12 cellular contexts compared by ENCODE assay signal in the genomic region with DNA sequence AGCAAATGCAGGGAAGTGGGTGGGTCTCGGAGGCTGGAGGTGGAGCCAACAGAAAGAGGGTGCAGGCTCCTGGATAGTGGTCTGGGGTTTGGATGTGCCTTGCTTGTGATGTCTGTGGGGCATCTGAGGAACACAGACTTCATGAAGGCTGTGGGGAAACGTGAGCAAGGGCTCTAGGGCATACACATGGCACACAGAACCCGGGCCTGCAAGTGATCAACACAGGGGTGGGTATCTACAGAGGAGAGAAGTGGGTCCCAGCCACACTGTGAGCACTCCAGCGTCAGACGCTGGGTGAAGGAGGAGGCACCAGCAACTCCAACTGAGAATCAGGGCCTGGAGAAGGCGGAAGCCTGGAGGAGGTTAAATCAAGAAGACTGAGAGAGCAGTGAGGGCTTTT. TPM values are rescaled to one million over a fixed set of nuclear protein-coding genes. Genes with fewer than 3 reads are reported as not detected.
DNase-seq lines count a peak whose midpoint lies in the region; ATAC-seq and TF ChIP-seq lines count a peak whose summit lies in the region.
"Had no signal": no experiment of that assay in that cellular context is flagged by ENCODE, and none has a peak within 500 bp of the region (broad histone marks: within the 10 kb centered on the region; RNA-seq: fewer than 3 reads in every experiment).

No MANE protein-coding gene starts in this region.

- H3K36me3 ChIP-seq in CD8-positive, alpha-beta memory T cell (ENCODE audit: insufficient read depth, low read length): no peaks in the 10 kb centered on the region
- peaks cover 8 to 49% of the 10 kb centered on the region in 2 donors for H3K36me3 ChIP-seq in neuronal stem cell (replicated peaks in 1 of 2; ENCODE audit: control insufficient read depth in 2 of 2, insufficient read depth in 2 of 2, low read length in 2 of 2)
- H3K36me3 ChIP-seq in mesendoderm (ENCODE audit: control insufficient read depth, insufficient read depth, low read length): peaks cover 5% of the 10 kb centered on the region

- no peak overlapping the region for H4K5ac ChIP-seq in mesendoderm (ENCODE audit: low read length)

- H3K9ac ChIP-seq in neuronal stem cell (ENCODE audit: low read depth, low read length, poor library complexity) (no peak overlapping the region), mesendoderm (ENCODE audit: low read length) (no peak overlapping the region)

- H3K18ac ChIP-seq in neuronal stem cell (ENCODE audit: low read length) (no peak overlapping the region), mesendoderm (ENCODE audit: low read length) (no peak overlapping the region)

- H3K9me3 ChIP-seq in CD8-positive, alpha-beta memory T cell (ENCODE audit: low read length): no peaks in the 10 kb centered on the region
- H3K9me3 ChIP-seq in neuronal stem cell (replicated peaks in 1 of 2; ENCODE audit: control insufficient read depth in 2 of 2, insufficient read depth in 1 of 2, low read depth in 1 of 2, low read length in 2 of 2): peaks cover 0 to 6% of the 10 kb centered on the region in 2 donors

- H3K56ac ChIP-seq in mesendoderm (ENCODE audit: low read length): no peak overlapping the region

- H2BK5ac ChIP-seq in neuronal stem cell (ENCODE audit: low read length) (no peak overlapping the region), mesendoderm (ENCODE audit: low read length) (no peak overlapping the region)

- H4K8ac ChIP-seq in neuronal stem cell (ENCODE audit: low read depth, low read length): no peak overlapping the region
- no peak overlapping the region for H4K8ac ChIP-seq in mesendoderm (ENCODE audit: low read depth, low read length)

- no peak overlapping the region for H2BK15ac ChIP-seq in neuronal stem cell (ENCODE audit: low read length)
- no peak overlapping the region for H2BK15ac ChIP-seq in mesendoderm (replicated peaks; ENCODE audit: low read depth)

- ATAC-seq in HG02763 (IDR thresholded peaks at IDR 0.05; ENCODE audit: unreplicated experiment): no peak
- no peak for ATAC-seq in GM18861 (IDR thresholded peaks at IDR 0.05; ENCODE audit: unreplicated experiment)
- ATAC-seq: left colon had no signal

- no peaks in the 10 kb centered on the region for H3K27me3 Mint-ChIP-seq in CD8-positive, alpha-beta memory T cell
- H3K27me3 Mint-ChIP-seq in IgD-negative memory B cell (peaks cover 2% of the 10 kb centered on the region), brain (peaks cover 4% of the 10 kb centered on the region)

- no peaks in the 10 kb centered on the region for H3K27me3 ChIP-seq in CD8-positive, alpha-beta memory T cell (ENCODE audit: insufficient read depth, low read length, poor library complexity, severe bottlenecking)
- H3K27me3 ChIP-seq in neuronal stem cell (ENCODE audit: control insufficient read depth in 3 of 3, insufficient read depth in 3 of 3, low read depth in 1 of 3, low read length in 3 of 3) (peaks cover 0 to 22% (median 0%) of the 10 kb centered on the region in 3 experiments), mesendoderm (ENCODE audit: insufficient read depth, low read length, poor library complexity) (no peaks in the 10 kb centered on the region)

- H3K14ac ChIP-seq in neuronal stem cell (ENCODE audit: low read length): no peak overlapping the region

- no peak overlapping the region for H3K27ac ChIP-seq in CD8-positive, alpha-beta memory T cell (ENCODE audit: low read depth, low read length)
- H3K27ac ChIP-seq in neuronal stem cell (replicated peaks; ENCODE audit: low read length) (no peak overlapping the region), mesendoderm (ENCODE audit: low read depth, low read length) (no peak overlapping the region)
- H3K27ac ChIP-seq: epithelial cell of prostate had no signal

- H3K4ac ChIP-seq in neuronal stem cell (ENCODE audit: low read length): no peak overlapping the region
- no peak overlapping the region for H3K4ac ChIP-seq in mesendoderm (ENCODE audit: low read depth, low read length)

- POLR2A ChIA-PET in CD8-positive, alpha-beta memory T cell (lab: Charles Lee): interaction anchor here (2.4 kb wide), 1 partner anchor 9 kb away, joined by 12 read pairs; a partner anchor contains a TSS

- H3K36me3 Mint-ChIP-seq in CD8-positive, alpha-beta memory T cell: peaks cover 0 to 12% (median 0%) of the 10 kb centered on the region in 3 donors
- H3K36me3 Mint-ChIP-seq in IgD-negative memory B cell: peaks cover 3% of the 10 kb centered on the region
- no peaks in the 10 kb centered on the region for H3K36me3 Mint-ChIP-seq in brain

- CTCF ChIA-PET in CD8-positive, alpha-beta memory T cell (lab: Charles Lee): no interaction called here

- no peak overlapping the region for H2BK12ac ChIP-seq in neuronal stem cell (ENCODE audit: low read length)

- no peak overlapping the region for H3K4me3 ChIP-seq in CD8-positive, alpha-beta memory T cell (ENCODE audit: low read length)
- H3K4me3 ChIP-seq in neuronal stem cell (ENCODE audit: low read length in 2 of 2): no peak overlapping the region
- no peak overlapping the region for H3K4me3 ChIP-seq in mesendoderm (ENCODE audit: low read length)

- peaks cover 2% of the 10 kb centered on the region for H3K79me1 ChIP-seq in neuronal stem cell (ENCODE audit: low read depth, low read length)
- no peaks in the 10 kb centered on the region for H3K79me1 ChIP-seq in mesendoderm (ENCODE audit: low read length)

- H2BK120ac ChIP-seq in neuronal stem cell (ENCODE audit: low read depth, low read length) (no peak overlapping the region), mesendoderm (ENCODE audit: low read depth, low read length) (no peak overlapping the region)

- H3K4me2 ChIP-seq in neuronal stem cell (ENCODE audit: insufficient read depth, low read length, poor library complexity, severe bottlenecking) (no peak overlapping the region), mesendoderm (ENCODE audit: low read length) (no peak overlapping the region)

- H2AK5ac ChIP-seq in neuronal stem cell (ENCODE audit: low read depth, low read length) (no peak overlapping the region), mesendoderm (ENCODE audit: low read length) (no peak overlapping the region)

- DNase-seq in CD8-positive, alpha-beta memory T cell: no peak
- DNase-seq in neuronal stem cell (ENCODE audit: low spot score) (no peak), mesendoderm (no peak)
- DNase-seq: DMS 273 treated with DMSO at 0.1 percent for 48 hours, KBM-7, NCI-H187 treated with DMSO at 0.1 percent for 48 hours had no signal

- H3K4me3 Mint-ChIP-seq in CD8-positive, alpha-beta memory T cell: peak overlapping the region; percentile 48 to 89 (median 68)
- H3K4me3 Mint-ChIP-seq in IgD-negative memory B cell (peak overlapping the region; percentile 30 to 99 (median 46)), brain (peak overlapping the region in 3 of 5 experiments; percentile 42 to 99 (median 71))

- no peaks in the 10 kb centered on the region for H3K79me2 ChIP-seq in mesendoderm (ENCODE audit: control insufficient read depth, insufficient read depth, low read length)

- no CpG with 5 or more reads among the region's 6 CpGs for WGBS in neuronal stem cell (ENCODE audit: extremely low coverage in 2 of 2, insufficient read length in 2 of 2, insufficient replicate concordance in 1 of 2), 2 donors
- WGBS in mesendoderm (ENCODE audit: extremely low coverage, insufficient coverage, low lambda C conversion rate): no CpG with 5 or more reads among the region's 6 CpGs

- TF ChIP-seq CTCF in brain (conservative IDR thresholded peaks at IDR 0.05): no peak

- H3K23ac ChIP-seq in neuronal stem cell (ENCODE audit: low read depth, low read length, poor library complexity): peak overlapping the region; percentile 49
- H3K23ac ChIP-seq in mesendoderm (ENCODE audit: low read length): no peak overlapping the region

- peaks cover 42% of the 10 kb centered on the region for H3K4me1 ChIP-seq in CD8-positive, alpha-beta memory T cell (ENCODE audit: insufficient read depth, low read length)
- H3K4me1 ChIP-seq in neuronal stem cell (ENCODE audit: control insufficient read depth in 2 of 2, insufficient read depth in 1 of 2, low read depth in 1 of 2, low read length in 2 of 2) (peaks cover 8 to 19% of the 10 kb centered on the region in 2 donors), mesendoderm (ENCODE audit: control insufficient read depth, low read depth, low read length) (peaks cover 3% of the 10 kb centered on the region)

- H3K27ac Mint-ChIP-seq in CD8-positive, alpha-beta memory T cell: peak overlapping the region in 6 of 8 donors; percentile 31 to 89 (median 55)
- H3K27ac Mint-ChIP-seq in IgD-negative memory B cell (peak overlapping the region in 1 of 3 donors; percentile 77), brain (peak overlapping the region in 4 of 5 experiments; percentile 36 to 75 (median 67))

- H4K91ac ChIP-seq in neuronal stem cell (ENCODE audit: low read depth, low read length, poor library complexity): no peak overlapping the region

- H3K9me3 Mint-ChIP-seq in CD8-positive, alpha-beta memory T cell: no peaks in the 10 kb centered on the region
- H3K9me3 Mint-ChIP-seq in IgD-negative memory B cell (no peaks in the 10 kb centered on the region), brain (peaks cover 0 to 4% (median 0%) of the 10 kb centered on the region in 5 experiments)

- no peak overlapping the region for H2AFZ ChIP-seq in neuronal stem cell (ENCODE audit: low read length)

- peaks cover 35 to 53% (median 39%) of the 10 kb centered on the region in 3 donors for H3K4me1 Mint-ChIP-seq in CD8-positive, alpha-beta memory T cell
- H3K4me1 Mint-ChIP-seq in IgD-negative memory B cell (peaks cover 12 to 30% (median 22%) of the 10 kb centered on the region in 3 donors), brain (peaks cover 11% of the 10 kb centered on the region)

RNA-seq across cellular contexts. Expression of a gene that starts 5.4 kb away (rescaled TPM):
- 100 to 1,000 TPM; 182 to 191 TPM for total RNA-seq in CD8-positive, alpha-beta memory T cell
- 22.5 TPM for polyA plus RNA-seq in CD8-positive, alpha-beta memory T cell
- polyA plus RNA-seq in IgD-negative memory B cell (10.0 TPM), brain (ENCODE audit: insufficient read depth, low read depth, low replicate concordance) (192 TPM)
- 86.2 TPM for polyA plus RNA-seq in neuronal stem cell (2013, experiment 1 of 2)
- polyA plus RNA-seq in neuronal stem cell (2013, experiment 2 of 2): 86.9 TPM
- polyA plus RNA-seq in mesendoderm (2013, experiment 1 of 2): 86.4 TPM
- polyA plus RNA-seq in mesendoderm (2013, experiment 2 of 2): 88.0 TPM

RNA-seq across cellular contexts. Expression of a gene that starts 8.9 kb away (rescaled TPM):
- total RNA-seq in CD8-positive, alpha-beta memory T cell: 10 to 100 TPM; 88.8 to 89.7 TPM
- polyA plus RNA-seq in CD8-positive, alpha-beta memory T cell: 198 TPM
- polyA plus RNA-seq in IgD-negative memory B cell: 160 TPM
- 216 TPM for polyA plus RNA-seq in brain (ENCODE audit: insufficient read depth, low read depth, low replicate concordance)
- polyA plus RNA-seq in neuronal stem cell (2013, experiment 1 of 2): 108 TPM
- 109 TPM for polyA plus RNA-seq in neuronal stem cell (2013, experiment 2 of 2)
- 60.0 TPM for polyA plus RNA-seq in mesendoderm (2013, experiment 1 of 2)
- polyA plus RNA-seq in mesendoderm (2013, experiment 2 of 2): 58.5 TPM

RNA-seq across cellular contexts. Expression of a gene that starts 9.3 kb away (rescaled TPM):
- total RNA-seq in CD8-positive, alpha-beta memory T cell: 10 to 100 TPM; 14.0 to 14.8 TPM
- polyA plus RNA-seq in CD8-positive, alpha-beta memory T cell: 10.3 TPM
- 11.5 TPM for polyA plus RNA-seq in IgD-negative memory B cell
- 14.9 TPM for polyA plus RNA-seq in brain (ENCODE audit: insufficient read depth, low read depth, low replicate concordance)
- polyA plus RNA-seq in neuronal stem cell (2013, experiment 1 of 2): 17.1 TPM
- 16.7 TPM for polyA plus RNA-seq in neuronal stem cell (2013, experiment 2 of 2)
- 6.5 TPM for polyA plus RNA-seq in mesendoderm (2013, experiment 1 of 2)
- 6.3 TPM for polyA plus RNA-seq in mesendoderm (2013, experiment 2 of 2)

RNA-seq across cellular contexts. Expression of a gene that starts 20.0 kb away (rescaled TPM):
- total RNA-seq in CD8-positive, alpha-beta memory T cell: 100 to 1,000 TPM; 705 to 715 TPM
- 57.5 TPM for polyA plus RNA-seq in CD8-positive, alpha-beta memory T cell
- polyA plus RNA-seq in IgD-negative memory B cell (38.9 TPM), brain (ENCODE audit: insufficient read depth, low read depth, low replicate concordance) (698 TPM)
- polyA plus RNA-seq in neuronal stem cell (2013, experiment 1 of 2): 759 TPM
- 741 TPM for polyA plus RNA-seq in neuronal stem cell (2013, experiment 2 of 2)
- polyA plus RNA-seq in mesendoderm (2013, experiment 1 of 2): 1,044 TPM
- 1,033 TPM for polyA plus RNA-seq in mesendoderm (2013, experiment 2 of 2)

RNA-seq across cellular contexts. Expression of a gene that starts 44.2 kb away (rescaled TPM):
- total RNA-seq in CD8-positive, alpha-beta memory T cell: 10 to 100 TPM; 15.0 to 16.1 TPM
- polyA plus RNA-seq in CD8-positive, alpha-beta memory T cell: 4.8 TPM
- 7.6 TPM for polyA plus RNA-seq in IgD-negative memory B cell
- 16.1 TPM for polyA plus RNA-seq in brain (ENCODE audit: insufficient read depth, low read depth, low replicate concordance)
- polyA plus RNA-seq in neuronal stem cell (2013, experiment 1 of 2): 14.3 TPM
- 14.8 TPM for polyA plus RNA-seq in neuronal stem cell (2013, experiment 2 of 2)
- polyA plus RNA-seq in mesendoderm (2013, experiment 1 of 2): 13.0 TPM
- 12.6 TPM for polyA plus RNA-seq in mesendoderm (2013, experiment 2 of 2)
